In the genomic region with DNA sequence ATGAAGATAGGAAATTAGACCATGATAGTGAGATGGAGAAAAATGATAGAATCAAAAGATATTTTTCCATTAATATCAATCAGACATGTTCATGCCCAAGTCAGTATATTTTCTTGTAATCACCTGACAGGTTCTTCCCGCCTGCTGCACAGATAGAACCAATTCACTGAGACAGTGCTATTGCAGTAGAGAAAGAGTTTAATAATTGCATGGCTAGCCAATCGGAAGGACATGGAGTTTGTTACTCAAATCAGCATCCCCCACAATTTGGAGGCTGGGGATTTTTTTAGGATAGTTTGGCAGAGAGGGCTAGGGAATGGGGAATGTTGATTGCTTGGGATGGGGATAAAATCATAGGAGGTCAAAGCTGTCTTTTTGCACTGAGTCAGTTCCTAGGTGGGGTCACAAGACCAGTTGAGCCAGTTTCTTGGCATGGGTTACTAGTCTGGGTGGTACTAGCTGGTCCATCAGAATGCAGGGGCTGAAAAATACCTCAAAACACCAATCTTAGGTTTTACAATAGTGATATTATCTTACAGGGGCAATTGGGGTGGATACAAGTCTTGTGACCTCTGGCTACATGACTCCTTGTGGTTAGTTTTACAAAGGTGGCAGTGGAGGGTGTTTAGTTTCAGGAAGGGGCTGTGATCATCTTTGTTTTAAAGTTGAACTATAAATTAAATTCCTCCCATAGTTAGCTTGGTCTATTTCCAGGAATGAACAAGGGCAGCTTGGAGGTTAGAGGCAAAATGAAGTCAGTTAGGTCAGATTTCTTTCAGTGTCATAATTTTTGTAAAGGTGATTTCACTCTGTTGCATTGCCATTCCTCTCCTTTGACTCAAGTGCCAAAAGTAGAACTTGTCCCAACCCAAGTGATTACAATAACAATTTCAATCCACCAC, we compare ENCODE assay signal across 1 cellular context.
TF ChIP-seq lines count a peak whose summit lies in the region.

No MANE protein-coding gene starts in this region.

TF ChIP-seq in A549, 52 proteins besides CTCF, POLR2A, EP300 and RAD21 (continued from another document):
- TF ChIP-seq BHLHE40 (IDR thresholded peaks at IDR 0.05; ENCODE audit: low read depth, low read length): no peak
- no peak for TF ChIP-seq TFCP2L1 (CRISPR knock-in tag; IDR thresholded peaks at IDR 0.05)
